ENCODE assay signal across 1 cellular context in genomic region chr19:1279782-1280341, GRCh38.
TF ChIP-seq lines count a peak whose summit lies in the region.

No MANE protein-coding gene starts in this region.

TF ChIP-seq in WTC11, 78 proteins besides CTCF, POLR2A, EP300 and RAD21:
- no peak for TF ChIP-seq CBFB (CRISPR knock-in tag; IDR thresholded peaks at IDR 0.05; ENCODE audit: low read depth)
- no peak for TF ChIP-seq ZNF138 (CRISPR knock-in tag; conservative IDR thresholded peaks at IDR 0.05)
- TF ChIP-seq ZNF317 (CRISPR knock-in tag; IDR thresholded peaks at IDR 0.05; ENCODE audit: borderline replicate concordance, low read depth), result no peak
- no peak for TF ChIP-seq ERG (CRISPR knock-in tag; IDR thresholded peaks at IDR 0.05)
- no peak for TF ChIP-seq AFF4 (CRISPR knock-in tag; IDR thresholded peaks at IDR 0.05; ENCODE audit: borderline replicate concordance)
- TF ChIP-seq ZNF263 (CRISPR knock-in tag; IDR thresholded peaks at IDR 0.05; ENCODE audit: low read depth), result no peak
- TF ChIP-seq, protein P1, sequence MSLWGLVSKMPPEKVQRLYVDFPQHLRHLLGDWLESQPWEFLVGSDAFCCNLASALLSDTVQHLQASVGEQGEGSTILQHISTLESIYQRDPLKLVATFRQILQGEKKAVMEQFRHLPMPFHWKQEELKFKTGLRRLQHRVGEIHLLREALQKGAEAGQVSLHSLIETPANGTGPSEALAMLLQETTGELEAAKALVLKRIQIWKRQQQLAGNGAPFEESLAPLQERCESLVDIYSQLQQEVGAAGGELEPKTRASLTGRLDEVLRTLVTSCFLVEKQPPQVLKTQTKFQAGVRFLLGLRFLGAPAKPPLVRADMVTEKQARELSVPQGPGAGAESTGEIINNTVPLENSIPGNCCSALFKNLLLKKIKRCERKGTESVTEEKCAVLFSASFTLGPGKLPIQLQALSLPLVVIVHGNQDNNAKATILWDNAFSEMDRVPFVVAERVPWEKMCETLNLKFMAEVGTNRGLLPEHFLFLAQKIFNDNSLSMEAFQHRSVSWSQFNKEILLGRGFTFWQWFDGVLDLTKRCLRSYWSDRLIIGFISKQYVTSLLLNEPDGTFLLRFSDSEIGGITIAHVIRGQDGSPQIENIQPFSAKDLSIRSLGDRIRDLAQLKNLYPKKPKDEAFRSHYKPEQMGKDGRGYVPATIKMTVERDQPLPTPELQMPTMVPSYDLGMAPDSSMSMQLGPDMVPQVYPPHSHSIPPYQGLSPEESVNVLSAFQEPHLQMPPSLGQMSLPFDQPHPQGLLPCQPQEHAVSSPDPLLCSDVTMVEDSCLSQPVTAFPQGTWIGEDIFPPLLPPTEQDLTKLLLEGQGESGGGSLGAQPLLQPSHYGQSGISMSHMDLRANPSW (CRISPR knock-in tag; conservative IDR thresholded peaks at IDR 0.05; ENCODE audit: low read depth), result no peak
